8 cellular contexts compared by ENCODE assay signal in the genomic region with DNA sequence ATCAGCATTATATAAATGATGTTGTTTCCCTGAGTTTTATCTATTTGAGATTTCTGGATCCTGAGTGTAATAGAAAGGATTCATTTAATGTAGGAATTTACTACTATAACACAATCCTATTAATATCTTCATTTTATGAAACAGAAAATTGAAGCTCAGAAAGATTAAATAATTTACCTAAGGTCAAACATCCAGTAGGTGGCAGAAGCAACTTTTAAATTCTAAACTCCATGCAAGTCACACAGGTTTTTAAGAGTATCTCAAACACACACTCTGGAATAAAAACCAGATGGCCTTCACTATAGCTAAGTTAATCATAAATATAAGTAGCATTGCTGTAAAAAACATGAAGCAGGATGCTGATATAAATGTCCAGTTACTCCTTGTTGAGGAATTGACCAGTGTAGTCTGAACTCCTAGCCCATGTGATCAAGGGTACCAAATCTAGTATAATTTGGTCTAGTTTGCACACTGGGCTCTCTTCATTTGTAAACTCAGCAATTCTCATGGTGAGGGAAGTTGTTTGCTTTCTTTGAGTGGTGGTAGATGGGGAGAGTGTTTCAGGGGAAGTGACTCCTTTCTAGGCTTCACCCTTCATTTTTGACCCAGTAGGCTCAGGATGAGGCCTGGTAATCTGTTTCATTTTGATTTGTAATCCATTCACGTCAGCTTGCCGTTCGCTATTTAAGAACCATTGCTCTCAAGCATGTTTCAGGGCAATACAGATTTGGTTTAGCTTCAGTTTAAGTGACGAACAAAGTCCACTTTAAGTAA. TPM values are rescaled to one million over a fixed set of nuclear protein-coding genes. Genes with fewer than 3 reads are reported as not detected.
DNase-seq lines count a peak whose midpoint lies in the region; ATAC-seq, FAIRE-seq and TF ChIP-seq lines count a peak whose summit lies in the region.

No MANE protein-coding gene starts in this region.

- H4K20me1 ChIP-seq in OCI-LY3 (ENCODE audit: insufficient read depth, low read length) = no peaks in the 10 kb centered on the region

- peak; percentile 91 for FAIRE-seq in pancreas (lab: Jason Lieb, UNC)

- H3K9ac ChIP-seq in OCI-LY3 (ENCODE audit: low read length) = peak overlapping the region; percentile 6; the same call in 1 of the 2 replicates

- H3K4me2 ChIP-seq in OCI-LY3 (ENCODE audit: low read length) = peak overlapping the region; percentile 35

- H3K79me2 ChIP-seq in OCI-LY3 (ENCODE audit: low read length) = no peaks in the 10 kb centered on the region

- intact Hi-C loops in pancreas (cut with DNase I) = loop anchor here in 1 of 3 donors (10.0 kb wide), 1 partner anchor 143 kb away; no protein-coding TSS in a partner anchor

- H2AFZ ChIP-seq in OCI-LY3 (ENCODE audit: low read depth, low read length) = peak overlapping the region; percentile 34; the same call in 1 of the 2 replicates

- peaks cover 15% of the 10 kb centered on the region for H3K4me1 ChIP-seq in OCI-LY3 (ENCODE audit: low read length)
- peaks cover 3 to 7% (median 3%) of the 10 kb centered on the region in 3 donors for H3K4me1 ChIP-seq in pancreas

- no peaks in the 10 kb centered on the region for H3K27me3 ChIP-seq in OCI-LY3 (ENCODE audit: low read depth, low read length)
- H3K27me3 ChIP-seq in pancreas = no peaks in the 10 kb centered on the region
- no peaks in the 10 kb centered on the region for H3K27me3 ChIP-seq in H7 (ENCODE audit: control insufficient read depth, insufficient read depth, low read length)

- TF ChIP-seq CTCF in OCI-LY3 (IDR thresholded peaks at IDR 0.05; ENCODE audit: low read depth, low read length) = peak; percentile 75
- peak in 1 of 4 donors; percentile 17 for TF ChIP-seq CTCF in pancreas (IDR thresholded peaks at IDR 0.05)

- ATAC-seq in esophagus mucosa = peak; percentile 55
- ATAC-seq in pancreas = peak; percentile 46 to 84 (median 72)
- ATAC-seq in HG03175 (IDR thresholded peaks at IDR 0.05; ENCODE audit: unreplicated experiment) = no peak

- WGBS in pancreas, 2 donors = 57 to 59% methylated on average over 4 of the region's 4 CpGs

- DNase-seq in GM04504 (ENCODE audit: low read depth) (peak; percentile 3), pancreas (no peak), H7 (no peak), germinal center (ENCODE audit: low spot score) (no peak)
- DNase-seq in activated naive CD4-positive, alpha-beta T cell treated with anti-CD3 and anti-CD28 coated beads, Interleukin-2, amount 50 U/mL, for 16 hours = no peak

- H3K9me3 ChIP-seq in OCI-LY3 (ENCODE audit: insufficient read depth, low read length) (no peaks in the 10 kb centered on the region), pancreas (no peaks in the 10 kb centered on the region)

- no peaks in the 10 kb centered on the region for H3K36me3 ChIP-seq in OCI-LY3 (replicated peaks; ENCODE audit: low read depth, low read length)
- H3K36me3 ChIP-seq in pancreas = no peaks in the 10 kb centered on the region
- H3K36me3 ChIP-seq in H7 (replicated peaks; ENCODE audit: control insufficient read depth, insufficient read depth, low read length) = no peaks in the 10 kb centered on the region

- H3K27ac ChIP-seq in OCI-LY3 (ENCODE audit: low read length) = peak overlapping the region; percentile 54
- H3K27ac ChIP-seq in pancreas = peak overlapping the region in 1 of 4 donors; percentile 11

- H3K4me3 ChIP-seq in OCI-LY3 (ENCODE audit: low read length) (peak overlapping the region; percentile 12), pancreas (no peak overlapping the region), H7 (ENCODE audit: insufficient read depth, low read depth, low read length) (no peak overlapping the region)

RNA-seq across cellular contexts. Expression of gene FMO3, which starts 9.3 kb away (rescaled TPM):
- total RNA-seq in esophagus mucosa (1.4 TPM), pancreas (1 to 10 TPM in 3 of 6 donors, under 1 TPM in 3; 0.28 to 1.8 (median 1.0) TPM)
- polyA plus RNA-seq in pancreas = 1 to 10 TPM; 2.3 to 4.7 TPM
- total RNA-seq in H7 (2014; rRNA removed; shearing (Covaris generic)) = not detected in 2 replicates
